In the genomic region with DNA sequence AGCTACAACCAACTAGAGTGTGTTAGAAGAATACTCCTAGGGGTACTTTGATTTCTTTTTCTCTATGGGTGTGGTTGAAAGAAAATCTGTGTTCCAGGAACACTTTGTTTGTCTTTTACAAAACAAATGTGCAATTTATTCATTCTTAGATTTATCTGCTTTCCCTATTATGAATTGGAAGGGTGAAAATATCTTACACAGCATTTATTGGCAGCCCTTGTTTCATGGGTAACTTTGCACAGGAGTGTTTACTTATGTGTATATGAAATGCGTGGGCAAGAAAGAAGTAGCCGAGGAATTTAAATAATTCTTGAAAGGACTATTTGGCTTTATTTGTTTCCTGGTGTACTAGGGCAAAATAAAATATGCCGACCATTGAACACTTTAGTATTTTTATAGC, we compare ENCODE assay signal across 13 cellular contexts.
DNase-seq lines count a peak whose midpoint lies in the region; ATAC-seq and TF ChIP-seq lines count a peak whose summit lies in the region.
"Had no signal": no experiment of that assay in that cellular context is flagged by ENCODE, and none has a peak within 500 bp of the region (broad histone marks: within the 10 kb centered on the region; RNA-seq: fewer than 3 reads in every experiment).

No MANE protein-coding gene starts in this region.

- H3K4me1 ChIP-seq in lower lobe of right lung, result peaks cover 34% of the 10 kb centered on the region
- peaks cover 48% of the 10 kb centered on the region for H3K4me1 ChIP-seq in testis

- H3K4me3 Mint-ChIP-seq in activated CD4-positive, alpha-beta T cell treated with anti-CD3 and anti-CD28 coated beads, Interleukin-2, amount 10 ng/mL, durations not matched to agents 7 days and 5 days, result no peak overlapping the region
- H3K4me3 Mint-ChIP-seq in activated CD4-positive, alpha-beta memory T cell treated with anti-CD3 and anti-CD28 coated beads, Interleukin-2, amount 10 ng/mL, durations not matched to agents 7 days and 5 days, result no peak overlapping the region
- H3K4me3 Mint-ChIP-seq: dendritic cell treated with granulocyte-macrophage colony-stimulating factor and Interleukin-4, amounts not matched to agents 40 ng/mL and 50 ng/mL, for 4 days had no signal

- H3K27ac ChIP-seq in lower lobe of right lung (peak overlapping the region; percentile 3), testis (peak overlapping the region; percentile 47 to 77)

- TF ChIP-seq POLR2A in testis (IDR thresholded peaks at IDR 0.05), result no peak

- CTCF ChIA-PET in activated CD4-positive, alpha-beta T cell treated with anti-CD3 and anti-CD28 coated beads, Interleukin-2, amount 10 ng/mL, durations not matched to agents 7 days and 5 days (lab: Charles Lee), result interaction anchor here (1.2 to 1.7 kb wide), 3 partner anchors 9 to 250 kb away, joined by 3 to 6 read pairs (median 5); no protein-coding TSS in a partner anchor
- CTCF ChIA-PET in activated CD4-positive, alpha-beta memory T cell treated with anti-CD3 and anti-CD28 coated beads, Interleukin-2, amount 10 ng/mL, durations not matched to agents 7 days and 5 days (lab: Charles Lee), result interaction anchor here (1.3 kb wide), 1 partner anchor 93 kb away, joined by 3 read pairs; no protein-coding TSS in a partner anchor

- H3K4me1 Mint-ChIP-seq in activated CD4-positive, alpha-beta T cell treated with anti-CD3 and anti-CD28 coated beads, Interleukin-2, amount 10 ng/mL, durations not matched to agents 7 days and 5 days, result peaks cover 77% of the 10 kb centered on the region
- H3K4me1 Mint-ChIP-seq in activated CD4-positive, alpha-beta memory T cell treated with anti-CD3 and anti-CD28 coated beads, Interleukin-2, amount 10 ng/mL, durations not matched to agents 7 days and 5 days, result peaks cover 69% of the 10 kb centered on the region

- no peak for DNase-seq in activated CD4-positive, alpha-beta T cell treated with anti-CD3 and anti-CD28 coated beads, Interleukin-2, amount 10 ng/mL, durations not matched to agents 7 days and 5 days
- DNase-seq in activated CD4-positive, alpha-beta T cell treated with anti-CD3 and anti-CD28 coated beads, Interleukin-2, amount 50 U/mL, for 4 hours, result no peak
- DNase-seq in activated CD4-positive, alpha-beta memory T cell treated with anti-CD3 and anti-CD28 coated beads, Interleukin-2, amount 10 ng/mL, durations not matched to agents 7 days and 5 days, result no peak
- no peak for DNase-seq in lower lobe of right lung
- DNase-seq in testis, result no peak
- DNase-seq in NAMALWA (ENCODE audit: low spot score), result no peak
- no peak for DNase-seq in dermis blood vessel endothelial cell
- DNase-seq in islet precursor cell, result no peak
- DNase-seq: activated CD4-positive, alpha-beta T cell treated with anti-CD3 and anti-CD28 coated beads, Interleukin-2, amount 50 U/mL, for 1 hour; DND-41; thyroid gland had no signal

- no peak overlapping the region for H3K4me3 ChIP-seq in lower lobe of right lung
- no peak overlapping the region for H3K4me3 ChIP-seq in testis
- H3K4me3 ChIP-seq: thyroid gland had no signal

- H3K27me3 ChIP-seq in lower lobe of right lung (ENCODE audit: low read depth), result no peaks in the 10 kb centered on the region
- H3K27me3 ChIP-seq in testis, result no peaks in the 10 kb centered on the region
- H3K27me3 ChIP-seq: thyroid gland had no signal

- intact Hi-C loops in lower lobe of right lung (cut with DNase I), result no loop called here
- intact Hi-C loops in testis (cut with DNase I; ENCODE audit: low total_unique reads), result no loop called here

- H3K9me3 Mint-ChIP-seq in activated CD4-positive, alpha-beta T cell treated with anti-CD3 and anti-CD28 coated beads, Interleukin-2, amount 10 ng/mL, durations not matched to agents 7 days and 5 days, result peaks cover 10% of the 10 kb centered on the region
- peaks cover 2% of the 10 kb centered on the region for H3K9me3 Mint-ChIP-seq in activated CD4-positive, alpha-beta memory T cell treated with anti-CD3 and anti-CD28 coated beads, Interleukin-2, amount 10 ng/mL, durations not matched to agents 7 days and 5 days

- H3K27ac Mint-ChIP-seq in activated CD4-positive, alpha-beta T cell treated with anti-CD3 and anti-CD28 coated beads, Interleukin-2, amount 10 ng/mL, durations not matched to agents 7 days and 5 days, result peak overlapping the region; percentile 94
- H3K27ac Mint-ChIP-seq in activated CD4-positive, alpha-beta memory T cell treated with anti-CD3 and anti-CD28 coated beads, Interleukin-2, amount 10 ng/mL, durations not matched to agents 7 days and 5 days, result peak overlapping the region; percentile 32
- H3K27ac Mint-ChIP-seq: dendritic cell treated with granulocyte-macrophage colony-stimulating factor and Interleukin-4, amounts not matched to agents 40 ng/mL and 50 ng/mL, for 4 days had no signal

- no peaks in the 10 kb centered on the region for H3K36me3 ChIP-seq in lower lobe of right lung
- no peaks in the 10 kb centered on the region for H3K36me3 ChIP-seq in testis (ENCODE audit: low read depth, missing control alignments)
- H3K36me3 ChIP-seq: thyroid gland had no signal

- H3K9me3 ChIP-seq in lower lobe of right lung (no peaks in the 10 kb centered on the region), testis (no peaks in the 10 kb centered on the region)
- H3K9me3 ChIP-seq: thyroid gland had no signal

- 55 to 56% methylated on average over 3 of the region's 3 CpGs for WGBS in testis, 2 donors

- ATAC-seq in lower lobe of right lung, result no peak
- ATAC-seq: sciatic nerve had no signal

- peaks cover 66% of the 10 kb centered on the region for H3K36me3 Mint-ChIP-seq in activated CD4-positive, alpha-beta T cell treated with anti-CD3 and anti-CD28 coated beads, Interleukin-2, amount 10 ng/mL, durations not matched to agents 7 days and 5 days (ENCODE audit: low read depth)
- H3K36me3 Mint-ChIP-seq in activated CD4-positive, alpha-beta memory T cell treated with anti-CD3 and anti-CD28 coated beads, Interleukin-2, amount 10 ng/mL, durations not matched to agents 7 days and 5 days (ENCODE audit: low read depth), result peaks cover 69% of the 10 kb centered on the region

- TF ChIP-seq CTCF in lower lobe of right lung (IDR thresholded peaks at IDR 0.05) (no peak), testis (IDR thresholded peaks at IDR 0.05) (no peak)

- H3K27me3 Mint-ChIP-seq in activated CD4-positive, alpha-beta T cell treated with anti-CD3 and anti-CD28 coated beads, Interleukin-2, amount 10 ng/mL, durations not matched to agents 7 days and 5 days, result no peaks in the 10 kb centered on the region
- no peaks in the 10 kb centered on the region for H3K27me3 Mint-ChIP-seq in activated CD4-positive, alpha-beta memory T cell treated with anti-CD3 and anti-CD28 coated beads, Interleukin-2, amount 10 ng/mL, durations not matched to agents 7 days and 5 days
- H3K27me3 Mint-ChIP-seq: dendritic cell treated with granulocyte-macrophage colony-stimulating factor and Interleukin-4, amounts not matched to agents 40 ng/mL and 50 ng/mL, for 4 days had no signal

- POLR2A ChIA-PET in activated CD4-positive, alpha-beta T cell treated with anti-CD3 and anti-CD28 coated beads, Interleukin-2, amount 10 ng/mL, durations not matched to agents 7 days and 5 days (lab: Charles Lee), result no interaction called here
- POLR2A ChIA-PET in activated CD4-positive, alpha-beta memory T cell treated with anti-CD3 and anti-CD28 coated beads, Interleukin-2, amount 10 ng/mL, durations not matched to agents 7 days and 5 days (lab: Charles Lee), result interaction anchor here (0.8 to 13.5 kb wide), 8 partner anchors 35 to 95 kb away, joined by 3 to 315 read pairs (median 7); partner anchors contain the start of gene ARID5B
